Comparison of ENCODE assay signal across 27 cellular contexts in genomic region chr16:49148410-49148809, GRCh38.
"Had no signal": no experiment of that assay in that cellular context is flagged by ENCODE, and none has a peak within 500 bp of the region (broad histone marks: within the 10 kb centered on the region; RNA-seq: fewer than 3 reads in every experiment).

No MANE protein-coding gene starts in this region.

- H3K36me3 ChIP-seq: ascending aorta, cardiac muscle cell, SJSA1 had no signal

- H3K27ac ChIP-seq: ascending aorta, cardiac muscle cell, SJSA1 had no signal

- H3K9me3 ChIP-seq: ascending aorta, SJSA1, SK-N-SH had no signal

- H3K4me1 ChIP-seq: ascending aorta, SJSA1 had no signal

- H3K27me3 ChIP-seq: ascending aorta, cardiac muscle cell, SJSA1 had no signal

- DNase-seq: activated CD4-positive, alpha-beta T cell treated with anti-CD3 and anti-CD28 coated beads, Interleukin-2, amount 10 ng/mL, durations not matched to agents 24 days and 14 days; activated CD4-positive, alpha-beta T cell treated with anti-CD3 and anti-CD28 coated beads, Interleukin-2, amount 50 U/mL, for 4 hours; activated CD8-positive, alpha-beta T cell treated with anti-CD3 and anti-CD28 coated beads for 36 hours; activated gamma-delta T cell; activated naive CD4-positive, alpha-beta T cell treated with Interleukin-2 at 50 U/mL for 16 hours; activated naive CD8-positive, alpha-beta T cell treated with anti-CD3 and anti-CD28 coated beads, Interleukin-2, amount 10 ng/mL, durations not matched to agents 7 days and 5 days; activated T-cell treated with anti-CD3 and anti-CD28 coated beads, Interleukin-2, amount 50 U/mL, for 1 hour; activated T-cell treated with anti-CD3 and anti-CD28 coated beads, Interleukin-2, amount 50 U/mL, for 72 hours; amygdala; NCI-H1048; NCI-H1105 treated with DMSO at 0.1 percent for 48 hours; NCI-H1436; NCI-H1694; NCI-H1930; NCI-H2081 treated with DMSO at 0.1 percent for 48 hours; NCI-H2171 treated with DMSO at 0.1 percent for 48 hours; NCI-H2227 treated with DMSO at 0.1 percent for 48 hours; NCI-H446 treated with DMSO at 0.1 percent for 48 hours; NCI-H526; NCI-H748 treated with DMSO at 0.1 percent for 48 hours; OCI-M1; SHP77 treated with DMSO at 0.1 percent for 48 hours; SK-N-SH had no signal

- ATAC-seq: activated CD8-positive, alpha-beta T cell treated with anti-CD3 and anti-CD28 coated beads for 36 hours; activated T-cell treated with anti-CD3 and anti-CD28 coated beads, Interleukin-2, amount 50 U/mL, for 72 hours; activated T-helper 17 cell treated with anti-CD3 and anti-CD28 coated beads, Interleukin-2, amount 50 U/mL, for 72 hours had no signal

- H3K4me3 ChIP-seq: ascending aorta, cardiac muscle cell, SJSA1 had no signal
